Comparison of ENCODE assay signal across 8 cellular contexts in the genomic region with DNA sequence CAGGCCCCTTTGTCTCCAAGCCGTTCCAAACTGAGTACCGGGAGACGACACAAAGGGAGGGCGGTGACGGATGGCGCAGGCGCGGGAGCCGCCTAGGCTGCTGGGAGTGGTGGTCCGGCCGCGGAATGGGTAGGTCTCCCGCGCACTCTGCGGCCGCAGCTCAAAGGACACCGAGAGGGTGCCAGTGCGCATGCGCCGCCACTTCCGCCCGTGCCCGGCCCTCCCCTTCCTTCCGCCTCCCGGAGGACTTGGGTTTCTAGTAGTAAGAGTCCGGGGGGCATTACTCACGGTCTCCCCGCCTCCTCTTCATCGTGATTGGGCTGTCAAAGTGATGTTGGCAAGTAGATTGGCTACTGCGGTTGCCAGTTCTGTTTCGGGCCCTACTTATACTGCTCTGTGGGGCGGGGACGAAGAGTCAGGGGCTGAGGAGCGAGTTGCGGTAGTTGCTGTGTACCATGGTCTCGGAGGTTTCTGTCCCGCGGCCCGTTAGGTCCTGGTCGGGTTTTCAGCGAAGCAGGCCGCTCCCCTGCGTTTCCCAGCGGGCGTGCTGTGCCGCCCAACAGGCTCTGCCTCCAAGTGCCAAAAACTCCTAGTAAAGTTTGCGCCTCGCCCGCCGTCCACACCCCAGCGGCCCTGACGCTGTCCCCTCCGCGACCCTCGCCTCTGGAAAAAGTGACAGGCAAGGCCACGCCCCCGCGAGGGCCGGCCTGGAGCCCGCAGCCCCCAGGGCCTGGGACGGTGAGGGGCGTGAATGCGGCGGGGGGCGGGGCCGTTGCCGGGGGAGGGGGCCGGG. TPM values are rescaled to one million over a fixed set of nuclear protein-coding genes. Genes with fewer than 3 reads are reported as not detected.
DNase-seq lines count a peak whose midpoint lies in the region; ATAC-seq, FAIRE-seq and TF ChIP-seq lines count a peak whose summit lies in the region.

No MANE protein-coding gene starts in this region.

- peak; percentile 100 for DNase-seq in ELF-1 (ENCODE audit: low read depth, low spot score)
- DNase-seq in H54 (ENCODE audit: insufficient read length, low spot score): peak; percentile 100
- peak; percentile 99 for DNase-seq in LoVo (ENCODE audit: low spot score)
- DNase-seq in RWPE1 (ENCODE audit: low spot score): peak; percentile 99
- peak; percentile 99 for DNase-seq in activated T-helper 9 cell treated with anti-CD3 and anti-CD28 coated beads, Interleukin-2, amount 50 U/mL, for 16 hours (ENCODE audit: low read depth)
- peak; percentile 99 for DNase-seq in fibroblast of mammary gland (ENCODE audit: low read depth)
- peak; percentile 97 to 100 (median 100) for DNase-seq in naive thymus-derived CD8-positive, alpha-beta T cell
- DNase-seq in stimulated activated naive B cell treated with anti-CD40 and anti-IgM and Interleukin-4, amounts not matched to agents 10 μg/mL and 1 μg/mL and 100 μg/mL, for 72 hours: peak; percentile 100

- peaks cover 0 to 4% (median 0%) of the 10 kb centered on the region in 5 donors for H3K27me3 Mint-ChIP-seq in naive thymus-derived CD8-positive, alpha-beta T cell
- no peaks in the 10 kb centered on the region for H3K27me3 Mint-ChIP-seq in stimulated activated naive B cell treated with anti-CD40 and anti-IgM and Interleukin-4, amounts not matched to agents 10 μg/mL and 1 μg/mL and 100 μg/mL, for 72 hours

- no peak for TF ChIP-seq CTCF in RWPE1 (conservative IDR thresholded peaks at IDR 0.05; ENCODE audit: low read depth)
- no peak for TF ChIP-seq CTCF in fibroblast of mammary gland (conservative IDR thresholded peaks at IDR 0.05; ENCODE audit: control insufficient read depth, insufficient read depth, low read depth, low read length)

- FAIRE-seq in H54 (lab: Jason Lieb, UNC): peak; percentile 100

- H3K4me1 Mint-ChIP-seq in naive thymus-derived CD8-positive, alpha-beta T cell: peaks cover 10 to 37% (median 25%) of the 10 kb centered on the region in 4 donors
- peaks cover 8 to 24% of the 10 kb centered on the region in 2 donors for H3K4me1 Mint-ChIP-seq in stimulated activated naive B cell treated with anti-CD40 and anti-IgM and Interleukin-4, amounts not matched to agents 10 μg/mL and 1 μg/mL and 100 μg/mL, for 72 hours

- TF ChIP-seq POLR2A in H54 (IDR thresholded peaks at IDR 0.05; ENCODE audit: low read depth, low read length): peak; percentile 98

- peak overlapping the region; percentile 98 for H3K27ac ChIP-seq in RWPE1

- POLR2A ChIA-PET in RWPE1 (lab: Yijun Ruan, JAX; ENCODE audit: low non-redundant PET): interaction anchor here (0.6 to 1.2 kb wide), 3 partner anchors 87 to 200 kb away, joined by 4 read pairs; no protein-coding TSS in a partner anchor
- POLR2A ChIA-PET in naive thymus-derived CD8-positive, alpha-beta T cell (lab: Charles Lee): interaction anchor here (0.8 to 4.6 kb wide), 15 partner anchors 10 to 472 kb away, joined by 3 to 77 read pairs (median 4); partner anchors contain the start of genes ANKRD10, NAXD and RAB20

- peak; percentile 57 to 65 for ATAC-seq in naive thymus-derived CD8-positive, alpha-beta T cell
- peak; percentile 61 to 66 for ATAC-seq in stimulated activated naive B cell treated with anti-CD40 and anti-IgM and Interleukin-4, amounts not matched to agents 10 μg/mL and 1 μg/mL and 100 μg/mL, for 72 hours (replicated peaks)

- H3K36me3 Mint-ChIP-seq in naive thymus-derived CD8-positive, alpha-beta T cell: peaks cover 0 to 2% (median 0%) of the 10 kb centered on the region in 3 donors
- peaks cover 2 to 3% of the 10 kb centered on the region in 2 donors for H3K36me3 Mint-ChIP-seq in stimulated activated naive B cell treated with anti-CD40 and anti-IgM and Interleukin-4, amounts not matched to agents 10 μg/mL and 1 μg/mL and 100 μg/mL, for 72 hours

- H3K27ac Mint-ChIP-seq in naive thymus-derived CD8-positive, alpha-beta T cell: peak overlapping the region; percentile 92 to 99 (median 98)
- peak overlapping the region; percentile 98 for H3K27ac Mint-ChIP-seq in stimulated activated naive B cell treated with anti-CD40 and anti-IgM and Interleukin-4, amounts not matched to agents 10 μg/mL and 1 μg/mL and 100 μg/mL, for 72 hours

- peak overlapping the region; percentile 82 to 99 (median 96) for H3K4me3 Mint-ChIP-seq in naive thymus-derived CD8-positive, alpha-beta T cell
- peak overlapping the region; percentile 97 to 98 for H3K4me3 Mint-ChIP-seq in stimulated activated naive B cell treated with anti-CD40 and anti-IgM and Interleukin-4, amounts not matched to agents 10 μg/mL and 1 μg/mL and 100 μg/mL, for 72 hours

- peaks cover 0 to 4% (median 0%) of the 10 kb centered on the region in 9 donors for H3K9me3 Mint-ChIP-seq in naive thymus-derived CD8-positive, alpha-beta T cell
- H3K9me3 Mint-ChIP-seq in stimulated activated naive B cell treated with anti-CD40 and anti-IgM and Interleukin-4, amounts not matched to agents 10 μg/mL and 1 μg/mL and 100 μg/mL, for 72 hours: no peaks in the 10 kb centered on the region

- H3K4me3 ChIP-seq in fibroblast of mammary gland (ENCODE audit: control insufficient read depth, low read depth, low read length): peak overlapping the region; percentile 94

- CTCF ChIA-PET in RWPE1 (lab: Yijun Ruan, JAX): no interaction called here

RNA-seq across cellular contexts. Expression of gene ING1, which starts 0.5 kb away (rescaled TPM):
- 10 to 100 TPM; 22.5 to 23.9 TPM for total RNA-seq in naive thymus-derived CD8-positive, alpha-beta T cell
- 10 to 100 TPM in 2 of 3 donors, 1 to 10 TPM in 1; 7.9 to 17.5 (median 10.7) TPM for polyA plus RNA-seq in naive thymus-derived CD8-positive, alpha-beta T cell

RNA-seq across cellular contexts. Expression of gene CARS2, which starts 7.1 kb away (rescaled TPM):
- 100 to 1,000 TPM; 110 to 124 TPM for total RNA-seq in naive thymus-derived CD8-positive, alpha-beta T cell
- 10 to 100 TPM; 35.9 to 47.1 (median 44.0) TPM for polyA plus RNA-seq in naive thymus-derived CD8-positive, alpha-beta T cell

Comparison
In these comparisons a context has a peak if more than half of its experiments do, and no peak if none do; other contexts are left out.
1. Peak in every context shown above with its lines: DNase-seq, ATAC-seq, H3K4me3 ChIP-seq and H3K27ac ChIP-seq.